Comparison of ENCODE assay signal across 11 cellular contexts in genomic region chr11:121237686-121238658, GRCh38. TPM values are rescaled to one million over a fixed set of nuclear protein-coding genes. Genes with fewer than 3 reads are reported as not detected.
A peak's percentile ranks its signal among the peaks of the same experiment; 100 is the strongest.
DNase-seq lines count a peak whose midpoint lies in the region; ATAC-seq and TF ChIP-seq lines count a peak whose summit lies in the region.
"Had no signal": no experiment of that assay in that cellular context is flagged by ENCODE, and none has a peak within 500 bp of the region (broad histone marks: within the 10 kb centered on the region; RNA-seq: fewer than 3 reads in every experiment).

No MANE protein-coding gene starts in this region.

- H3K27me3 ChIP-seq in H7 (ENCODE audit: control insufficient read depth, insufficient read depth, low read length) = no peaks in the 10 kb centered on the region
- H3K27me3 ChIP-seq: BLaER1 treated with 17β-estradiol and CSF1 and Interleukin-3, amounts not matched to agents 10 nM and 100 nM had no signal

- H3K36me3 Mint-ChIP-seq in activated CD8-positive, alpha-beta memory T cell treated with anti-CD3 and anti-CD28 coated beads, Interleukin-2, amount 10 ng/mL, durations not matched to agents 7 days and 5 days = no peaks in the 10 kb centered on the region

- TF ChIP-seq CTCF in choroid plexus epithelial cell (conservative IDR thresholded peaks at IDR 0.05; ENCODE audit: low read depth, low read length) = no peak

- no peaks in the 10 kb centered on the region for H3K36me3 ChIP-seq in H7 (replicated peaks; ENCODE audit: control insufficient read depth, insufficient read depth, low read length)
- H3K36me3 ChIP-seq: BLaER1 treated with 17β-estradiol and CSF1 and Interleukin-3, amounts not matched to agents 10 nM and 100 nM; spleen; tibial nerve had no signal

- no peak for ATAC-seq in activated CD8-positive, alpha-beta memory T cell treated with anti-CD3 and anti-CD28 coated beads, Interleukin-2, amount 10 ng/mL, durations not matched to agents 7 days and 5 days
- ATAC-seq in activated CD4-positive, CD25-positive, alpha-beta regulatory T cell treated with anti-CD3 and anti-CD28 coated beads, Interleukin-2, amount 50 U/mL, for 24 hours = no peak
- ATAC-seq in GM21786 (IDR thresholded peaks at IDR 0.05; ENCODE audit: unreplicated experiment) = no peak

- peak overlapping the region; percentile 22 for H3K4me3 ChIP-seq in choroid plexus epithelial cell (ENCODE audit: low read depth, low read length)
- no peak overlapping the region for H3K4me3 ChIP-seq in H7 (ENCODE audit: insufficient read depth, low read depth, low read length)
- H3K4me3 ChIP-seq: BLaER1 treated with 17β-estradiol and CSF1 and Interleukin-3, amounts not matched to agents 10 nM and 100 nM; tibial nerve had no signal

- peaks cover 30% of the 10 kb centered on the region for H3K4me1 Mint-ChIP-seq in activated CD8-positive, alpha-beta memory T cell treated with anti-CD3 and anti-CD28 coated beads, Interleukin-2, amount 10 ng/mL, durations not matched to agents 7 days and 5 days

- CTCF ChIA-PET in activated CD8-positive, alpha-beta memory T cell treated with anti-CD3 and anti-CD28 coated beads, Interleukin-2, amount 10 ng/mL, durations not matched to agents 7 days and 5 days (lab: Charles Lee) = interaction anchor here (0.8 to 1.3 kb wide), 2 partner anchors 9 to 54 kb away, joined by 3 to 4 read pairs; partner anchors contain the start of gene SC5D

- no peak overlapping the region for H3K27ac Mint-ChIP-seq in activated CD8-positive, alpha-beta memory T cell treated with anti-CD3 and anti-CD28 coated beads, Interleukin-2, amount 10 ng/mL, durations not matched to agents 7 days and 5 days

- H3K4me3 Mint-ChIP-seq in activated CD8-positive, alpha-beta memory T cell treated with anti-CD3 and anti-CD28 coated beads, Interleukin-2, amount 10 ng/mL, durations not matched to agents 7 days and 5 days = peak overlapping the region; percentile 59

- peak; percentile 55 for DNase-seq in activated CD8-positive, alpha-beta memory T cell treated with anti-CD3 and anti-CD28 coated beads, Interleukin-2, amount 10 ng/mL, durations not matched to agents 7 days and 5 days
- no peak for DNase-seq in activated CD8-positive, alpha-beta memory T cell treated with anti-CD3 and anti-CD28 coated beads, Interleukin-2, amount 50 U/mL, for 4 hours
- DNase-seq in M059J (ENCODE audit: low read depth) = peak; percentile 94
- DNase-seq in choroid plexus epithelial cell (ENCODE audit: low read depth) = peak; percentile 58
- DNase-seq in stimulated activated CD4-positive, alpha-beta T cell treated with anti-CD3 and anti-CD28 coated beads, Interleukin-2, amount 100 ng/mL, for 24 hours = peak; percentile 12 to 23
- no peak for DNase-seq in H7
- DNase-seq: spleen had no signal

- no peaks in the 10 kb centered on the region for H3K9me3 Mint-ChIP-seq in activated CD8-positive, alpha-beta memory T cell treated with anti-CD3 and anti-CD28 coated beads, Interleukin-2, amount 10 ng/mL, durations not matched to agents 7 days and 5 days (ENCODE audit: low read depth)

- H3K27me3 Mint-ChIP-seq in activated CD8-positive, alpha-beta memory T cell treated with anti-CD3 and anti-CD28 coated beads, Interleukin-2, amount 10 ng/mL, durations not matched to agents 7 days and 5 days = peaks cover 61% of the 10 kb centered on the region

RNA-seq across cellular contexts. Expression of gene SC5D, which starts 54.6 kb away (rescaled TPM):
- 10 to 100 TPM; 16.3 to 22.7 TPM for total RNA-seq in activated CD8-positive, alpha-beta memory T cell treated with anti-CD3 and anti-CD28 coated beads, Interleukin-2, amount 10 ng/mL, durations not matched to agents 7 days and 5 days
- 88.2 and 126 TPM in 2 replicates for total RNA-seq in M059J (2014; rRNA removed; shearing (Covaris generic))
- total RNA-seq in H7 (2014; rRNA removed; shearing (Covaris generic)) = 108 and 151 TPM in 2 replicates

Comparison
In these comparisons a context has a peak if more than half of its experiments do, and no peak if none do; other contexts are left out.
1. DNase-seq: peak in activated CD8-positive, alpha-beta memory T cell treated with anti-CD3 and anti-CD28 coated beads, Interleukin-2, amount 10 ng/mL, durations not matched to agents 7 days and 5 days (single experiment), M059J (single experiment), choroid plexus epithelial cell (single experiment) and stimulated activated CD4-positive, alpha-beta T cell treated with anti-CD3 and anti-CD28 coated beads, Interleukin-2, amount 100 ng/mL, for 24 hours (2 of 2); none in activated CD8-positive, alpha-beta memory T cell treated with anti-CD3 and anti-CD28 coated beads, Interleukin-2, amount 50 U/mL, for 4 hours (single experiment) and H7 (single experiment).